Comparison of ENCODE assay signal across 23 cellular contexts in genomic region chr17:68710976-68711375, GRCh38.
DNase-seq lines count a peak whose midpoint lies in the region; TF ChIP-seq lines count a peak whose summit lies in the region.
"Had no signal": no experiment of that assay in that cellular context is flagged by ENCODE, and none has a peak within 500 bp of the region (broad histone marks: within the 10 kb centered on the region; RNA-seq: fewer than 3 reads in every experiment).

No MANE protein-coding gene starts in this region.

- H2BK15ac ChIP-seq in mesenchymal stem cell (ENCODE audit: low read depth, poor library complexity, severe bottlenecking), result no peak overlapping the region

- no peak overlapping the region for H2BK5ac ChIP-seq in mesenchymal stem cell (ENCODE audit: low read depth, low read length, poor library complexity, severe bottlenecking)

- H3K4ac ChIP-seq in mesenchymal stem cell (ENCODE audit: low read depth in 1 of 2, low read length in 2 of 2), result peak overlapping the region in 1 of 2 experiments; percentile 24

- H3K14ac ChIP-seq in mesenchymal stem cell (ENCODE audit: low read length in 2 of 2), result no peak overlapping the region

- in situ Hi-C loops in GM13977 (cut with MboI; ENCODE audit: low pct_unique_long_range_greater_than_20kb, low sequenced_read_pairs, unreplicated experiment), result no loop called here

- H3K4me2 ChIP-seq in mesenchymal stem cell (ENCODE audit: low read length, poor library complexity, severe bottlenecking), result no peak overlapping the region
- H3K4me2 ChIP-seq: BLaER1 treated with 17β-estradiol and CSF1 and Interleukin-3, amounts not matched to agents 10 nM and 100 nM had no signal

- TF ChIP-seq POLR2A in suprapubic skin (IDR thresholded peaks at IDR 0.05) (no peak), testis (IDR thresholded peaks at IDR 0.05) (no peak)

- no peak overlapping the region for H3K4me3 ChIP-seq in SJSA1
- H3K4me3 ChIP-seq in mesenchymal stem cell (ENCODE audit: insufficient read depth in 1 of 2, low read depth in 1 of 2, low read length in 2 of 2), result peak overlapping the region in 1 of 2 experiments; percentile 65
- no peak overlapping the region for H3K4me3 ChIP-seq in suprapubic skin
- no peak overlapping the region for H3K4me3 ChIP-seq in testis
- H3K4me3 ChIP-seq: BLaER1 treated with 17β-estradiol and CSF1 and Interleukin-3, amounts not matched to agents 10 nM and 100 nM; Peyer's patch; sigmoid colon had no signal

- DNase-seq in EH (ENCODE audit: low read depth), result peak; percentile 60
- no peak for DNase-seq in SJSA1 (ENCODE audit: low read depth in 1 of 2, low spot score in 2 of 2)
- DNase-seq in mesenchymal stem cell, result peak; percentile 12
- DNase-seq in suprapubic skin (ENCODE audit: low spot score in 2 of 2), result no peak
- no peak for DNase-seq in testis
- no peak for DNase-seq in GM13977 (ENCODE audit: low spot score)
- no peak for DNase-seq in cortex of kidney (lab: John Stamatoyannopoulos, UW)
- DNase-seq: activated CD4-positive, alpha-beta T cell treated with anti-CD3 and anti-CD28 coated beads for 4 hours; amygdala; COR-L47; GDM1; Karpas-422; kidney; natural killer cell; NCI-H1417; occipital lobe; Peyer's patch; sigmoid colon; stimulated activated naive CD4-positive, alpha-beta T cell; T-cell; WERI-Rb-1 had no signal

- no peaks in the 10 kb centered on the region for H3K9me3 ChIP-seq in SJSA1 (replicated peaks)
- H3K9me3 ChIP-seq in mesenchymal stem cell (ENCODE audit: control insufficient read depth, low read length), result no peaks in the 10 kb centered on the region
- H3K9me3 ChIP-seq in suprapubic skin, result no peaks in the 10 kb centered on the region
- H3K9me3 ChIP-seq in testis, result no peaks in the 10 kb centered on the region
- H3K9me3 ChIP-seq: BLaER1 treated with 17β-estradiol and CSF1 and Interleukin-3, amounts not matched to agents 10 nM and 100 nM; Peyer's patch; sigmoid colon had no signal

- peak overlapping the region; percentile 80 for H3K9ac ChIP-seq in mesenchymal stem cell (ENCODE audit: low read length)
- H3K9ac ChIP-seq: BLaER1 treated with 17β-estradiol and CSF1 and Interleukin-3, amounts not matched to agents 10 nM and 100 nM had no signal

- H3K27me3 ChIP-seq in SJSA1 (replicated peaks) (no peaks in the 10 kb centered on the region), mesenchymal stem cell (ENCODE audit: control insufficient read depth in 1 of 2, insufficient read depth in 1 of 2, low read length in 2 of 2) (peaks cover 0 to 13% of the 10 kb centered on the region in 2 experiments), suprapubic skin (no peaks in the 10 kb centered on the region), testis (no peaks in the 10 kb centered on the region)
- H3K27me3 ChIP-seq: BLaER1 treated with 17β-estradiol and CSF1 and Interleukin-3, amounts not matched to agents 10 nM and 100 nM; brain microvascular endothelial cell; Peyer's patch; sigmoid colon had no signal

- H2AK5ac ChIP-seq in mesenchymal stem cell (ENCODE audit: low read length, severe bottlenecking), result no peak overlapping the region

- H3K4me1 ChIP-seq in SJSA1 (replicated peaks) (peaks cover 23% of the 10 kb centered on the region), mesenchymal stem cell (ENCODE audit: control insufficient read depth, insufficient read depth, low read depth, low read length) (no peaks in the 10 kb centered on the region), suprapubic skin (peaks cover 3% of the 10 kb centered on the region), testis (peaks cover 3% of the 10 kb centered on the region)
- H3K4me1 ChIP-seq: BLaER1 treated with 17β-estradiol and CSF1 and Interleukin-3, amounts not matched to agents 10 nM and 100 nM; Peyer's patch; sigmoid colon had no signal

- no peak overlapping the region for H2AFZ ChIP-seq in mesenchymal stem cell (ENCODE audit: low read depth, low read length)

- 92% methylated on average over 1 of the region's 1 CpG for WGBS in mesenchymal stem cell
- WGBS in suprapubic skin, result 93% methylated on average over 1 of the region's 1 CpG
- 88 to 92% methylated on average over 1 of the region's 1 CpG for WGBS in testis, 2 donors

- no peak overlapping the region for H4K91ac ChIP-seq in mesenchymal stem cell (ENCODE audit: low read length)

- TF ChIP-seq CTCF in suprapubic skin (IDR thresholded peaks at IDR 0.05) (no peak), testis (IDR thresholded peaks at IDR 0.05) (no peak), GM13977 (IDR thresholded peaks at IDR 0.05; ENCODE audit: extremely low read depth, insufficient read depth, missing control alignments) (no peak)

- H2BK120ac ChIP-seq in mesenchymal stem cell (ENCODE audit: low read depth, low read length), result no peak overlapping the region

- intact Hi-C loops in testis (cut with DNase I; ENCODE audit: low total_unique reads), result no loop called here

- peak overlapping the region; percentile 25 for H3K27ac ChIP-seq in SJSA1
- H3K27ac ChIP-seq in mesenchymal stem cell (ENCODE audit: low read length, poor library complexity, severe bottlenecking), result no peak overlapping the region
- peak overlapping the region; percentile 7 for H3K27ac ChIP-seq in suprapubic skin
- peak overlapping the region in 1 of 2 donors; percentile 69 for H3K27ac ChIP-seq in testis
- H3K27ac ChIP-seq: BLaER1 treated with 17β-estradiol and CSF1 and Interleukin-3, amounts not matched to agents 10 nM and 100 nM; brain microvascular endothelial cell; WERI-Rb-1 had no signal

- peak overlapping the region in 1 of 2 experiments; percentile 37 for H3K18ac ChIP-seq in mesenchymal stem cell (ENCODE audit: low read depth in 1 of 2, low read length in 2 of 2)

- peak overlapping the region in 1 of 2 experiments; percentile 15 for H2BK12ac ChIP-seq in mesenchymal stem cell (ENCODE audit: low read length in 2 of 2)

- no peaks in the 10 kb centered on the region for H3K79me1 ChIP-seq in mesenchymal stem cell (replicated peaks; ENCODE audit: low read length, poor library complexity, severe bottlenecking)

- H4K8ac ChIP-seq in mesenchymal stem cell (ENCODE audit: low read length), result no peak overlapping the region

- no peak overlapping the region for H3K23ac ChIP-seq in mesenchymal stem cell (ENCODE audit: low read length in 2 of 2)

- no peaks in the 10 kb centered on the region for H3K36me3 ChIP-seq in SJSA1
- H3K36me3 ChIP-seq in mesenchymal stem cell (ENCODE audit: control insufficient read depth in 1 of 2, insufficient read depth in 2 of 2, low read depth in 1 of 2, low read length in 2 of 2), result no peaks in the 10 kb centered on the region
- no peaks in the 10 kb centered on the region for H3K36me3 ChIP-seq in suprapubic skin
- H3K36me3 ChIP-seq in testis (ENCODE audit: low read depth, missing control alignments), result no peaks in the 10 kb centered on the region
- H3K36me3 ChIP-seq: BLaER1 treated with 17β-estradiol and CSF1 and Interleukin-3, amounts not matched to agents 10 nM and 100 nM; brain microvascular endothelial cell; Peyer's patch; sigmoid colon; WERI-Rb-1 had no signal

- TF ChIP-seq EP300 in suprapubic skin (IDR thresholded peaks at IDR 0.05), result no peak

Comparison
In these comparisons a context has a peak if more than half of its experiments do, and no peak if none do; other contexts are left out.
1. DNase-seq: peak in EH (single experiment) and mesenchymal stem cell (single experiment); none in SJSA1 (0 of 2), suprapubic skin (0 of 2), testis (single experiment), GM13977 (single experiment) and cortex of kidney (single experiment).